ENCODE assay signal across 1 cellular context in genomic region chr1:101140041-101140718, GRCh38.
TF ChIP-seq lines count a peak whose summit lies in the region.

No MANE protein-coding gene starts in this region.

TF ChIP-seq in HepG2, 621 proteins besides CTCF, POLR2A, EP300 and RAD21 (continued from another document):
- no peak for TF ChIP-seq ARID2 (CRISPR knock-in tag; IDR thresholded peaks at IDR 0.05; ENCODE audit: borderline replicate concordance)
- TF ChIP-seq, protein P1, sequence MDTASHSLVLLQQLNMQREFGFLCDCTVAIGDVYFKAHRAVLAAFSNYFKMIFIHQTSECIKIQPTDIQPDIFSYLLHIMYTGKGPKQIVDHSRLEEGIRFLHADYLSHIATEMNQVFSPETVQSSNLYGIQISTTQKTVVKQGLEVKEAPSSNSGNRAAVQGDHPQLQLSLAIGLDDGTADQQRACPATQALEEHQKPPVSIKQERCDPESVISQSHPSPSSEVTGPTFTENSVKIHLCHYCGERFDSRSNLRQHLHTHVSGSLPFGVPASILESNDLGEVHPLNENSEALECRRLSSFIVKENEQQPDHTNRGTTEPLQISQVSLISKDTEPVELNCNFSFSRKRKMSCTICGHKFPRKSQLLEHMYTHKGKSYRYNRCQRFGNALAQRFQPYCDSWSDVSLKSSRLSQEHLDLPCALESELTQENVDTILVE (CRISPR knock-in tag; IDR thresholded peaks at IDR 0.05) = no peak
- TF ChIP-seq ZNF646 (CRISPR knock-in tag; IDR thresholded peaks at IDR 0.05) = no peak
